ENCODE assay signal across 20 cellular contexts in genomic region chr18:32437080-32437834, GRCh38. TPM values are rescaled to one million over a fixed set of nuclear protein-coding genes. Genes with fewer than 3 reads are reported as not detected.
"Had no signal": no experiment of that assay in that cellular context is flagged by ENCODE, and none has a peak within 500 bp of the region (broad histone marks: within the 10 kb centered on the region; RNA-seq: fewer than 3 reads in every experiment).

No MANE protein-coding gene starts in this region.

- H3K4me3 ChIP-seq: adrenal gland, colonic mucosa, neural progenitor cell, right lobe of liver, smooth muscle cell, stomach, testis, upper lobe of left lung had no signal

- H3K9me3 Mint-ChIP-seq: activated naive CD4-positive, alpha-beta T cell treated with anti-CD3 and anti-CD28 coated beads, Interleukin-2, amount 50 U/mL, for 72 hours; activated T-helper 1 cell treated with anti-CD3 and anti-CD28 coated beads, Interleukin-12 subunit alpha, Interleukin-12 subunit beta, Interleukin-2, Interleukin-4 antibody, amounts not matched to agents 30 ng/mL and 10 ng/mL and 1 ng/mL, durations not matched to agents 14 hours and 24 hours and 36 hours had no signal

- H3K4me1 ChIP-seq: colonic mucosa, foreskin keratinocyte, testis had no signal

- ATAC-seq: activated naive CD4-positive, alpha-beta T cell treated with anti-CD3 and anti-CD28 coated beads, Interleukin-2, amount 50 U/mL, for 72 hours; foreskin keratinocyte had no signal

- H3K36me3 Mint-ChIP-seq: activated CD4-positive, alpha-beta memory T cell treated with anti-CD3 and anti-CD28 coated beads for 36 hours had no signal

- H3K36me3 ChIP-seq: adrenal gland, colonic mucosa, right lobe of liver, stomach, upper lobe of left lung, WERI-Rb-1 had no signal

- DNase-seq: activated CD4-positive, alpha-beta memory T cell treated with anti-CD3 and anti-CD28 coated beads for 36 hours; activated CD4-positive, alpha-beta T cell treated with anti-CD3 and anti-CD28 coated beads for 1 hour; activated gamma-delta T cell treated with Interleukin-2 at 50 U/mL for 16 hours; activated T-cell treated with anti-CD3 and anti-CD28 coated beads for 4 hours; colonic mucosa; foreskin keratinocyte; stimulated activated CD4-positive, alpha-beta T cell treated with anti-CD3 and anti-CD28 coated beads, Interleukin-4, amount 100 ng/mL, for 1 hour; stomach; testis; upper lobe of left lung had no signal

- H3K27ac Mint-ChIP-seq: activated CD4-positive, alpha-beta memory T cell treated with anti-CD3 and anti-CD28 coated beads for 36 hours; activated naive CD4-positive, alpha-beta T cell treated with anti-CD3 and anti-CD28 coated beads, Interleukin-2, amount 50 U/mL, for 72 hours; activated T-helper 1 cell treated with anti-CD3 and anti-CD28 coated beads, Interleukin-12 subunit alpha, Interleukin-12 subunit beta, Interleukin-2, Interleukin-4 antibody, amounts not matched to agents 30 ng/mL and 10 ng/mL and 1 ng/mL, durations not matched to agents 14 hours and 24 hours and 36 hours; endodermal cell; neural progenitor cell had no signal

- H3K9me3 ChIP-seq: colonic mucosa, right lobe of liver, stomach, testis, upper lobe of left lung had no signal

- H3K4me3 Mint-ChIP-seq: activated CD4-positive, alpha-beta memory T cell treated with anti-CD3 and anti-CD28 coated beads for 36 hours; activated T-helper 1 cell treated with anti-CD3 and anti-CD28 coated beads, Interleukin-12 subunit alpha, Interleukin-12 subunit beta, Interleukin-2, Interleukin-4 antibody, amounts not matched to agents 30 ng/mL and 10 ng/mL and 1 ng/mL, durations not matched to agents 14 hours and 24 hours and 36 hours; endodermal cell; neural progenitor cell had no signal

- H3K27ac ChIP-seq: adrenal gland, colonic mucosa, epithelial cell of prostate, foreskin keratinocyte, neural progenitor cell, stomach, testis, upper lobe of left lung, WERI-Rb-1 had no signal

- H3K27me3 ChIP-seq: adrenal gland, colonic mucosa, foreskin keratinocyte, neural progenitor cell, right lobe of liver, stomach, testis, upper lobe of left lung had no signal

RNA-seq across cellular contexts. Expression of gene GAREM1, which starts 33.4 kb away (rescaled TPM):
- total RNA-seq: activated naive CD4-positive, alpha-beta T cell treated with anti-CD3 and anti-CD28 coated beads, Interleukin-2, amount 50 U/mL, for 72 hours; activated T-helper 1 cell treated with anti-CD3 and anti-CD28 coated beads, Interleukin-12 subunit alpha, Interleukin-12 subunit beta, Interleukin-2, Interleukin-4 antibody, amounts not matched to agents 30 ng/mL and 10 ng/mL and 1 ng/mL, durations not matched to agents 14 hours and 24 hours and 36 hours; T-helper 2 cell treated with Interferon-gamma antibody and Interleukin-4, amounts not matched to agents 100 ng/mL and 5 ng/mL, for 36 hours had no signal
